1 cellular context compared by ENCODE assay signal in genomic region chr9:116686135-116686534, GRCh38.
TF ChIP-seq lines count a peak whose summit lies in the region.

No MANE protein-coding gene starts in this region.

TF ChIP-seq in GM23338, 12 proteins besides CTCF, POLR2A, EP300 and RAD21 (continued from another document):
- TF ChIP-seq ZNF462 (CRISPR knock-in tag; IDR thresholded peaks at IDR 0.05) (no peak), POLR2AphosphoS5 (IDR thresholded peaks at IDR 0.05; ENCODE audit: low read depth) (no peak), ETS1 (IDR thresholded peaks at IDR 0.05) (no peak), ZNF114 (CRISPR knock-in tag; IDR thresholded peaks at IDR 0.05) (no peak), STAT1 (IDR thresholded peaks at IDR 0.05; ENCODE audit: unreplicated experiment) (no peak), JUNB (IDR thresholded peaks at IDR 0.05; ENCODE audit: unreplicated experiment) (no peak)
